In the genomic region with DNA sequence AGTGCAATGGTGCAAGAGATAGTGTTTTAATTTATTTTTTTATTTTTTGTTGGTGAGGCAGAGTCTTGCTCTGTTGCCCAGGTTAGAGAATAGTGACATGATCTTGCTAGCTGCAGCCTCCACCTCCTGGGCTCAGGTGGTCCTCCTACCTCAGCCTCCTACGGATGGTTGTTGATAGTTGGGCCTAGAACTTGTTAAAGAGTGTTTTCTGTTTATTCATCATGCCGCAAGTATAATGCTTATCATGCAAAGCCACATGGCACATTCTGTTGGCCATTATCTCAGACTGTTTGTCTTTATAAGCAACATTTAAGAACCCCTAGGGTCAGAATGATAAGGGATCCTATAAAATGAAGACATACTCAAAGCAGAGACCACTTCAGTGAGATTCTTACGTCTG, we compare ENCODE assay signal across 13 cellular contexts. TPM values are rescaled to one million over a fixed set of nuclear protein-coding genes. Genes with fewer than 3 reads are reported as not detected.
DNase-seq lines count a peak whose midpoint lies in the region; ATAC-seq and TF ChIP-seq lines count a peak whose summit lies in the region.
"Had no signal": no experiment of that assay in that cellular context is flagged by ENCODE, and none has a peak within 500 bp of the region (broad histone marks: within the 10 kb centered on the region; RNA-seq: fewer than 3 reads in every experiment).

No MANE protein-coding gene starts in this region.

- H3K27ac ChIP-seq in psoas muscle (no peak overlapping the region), aorta (ENCODE audit: low read depth in 1 of 2, low read length in 2 of 2) (no peak overlapping the region)

- H3K9me3 Mint-ChIP-seq in activated naive CD8-positive, alpha-beta T cell treated with anti-CD3 and anti-CD28 coated beads, Interleukin-2, amount 50 U/mL, for 24 hours = no peaks in the 10 kb centered on the region
- no peaks in the 10 kb centered on the region for H3K9me3 Mint-ChIP-seq in natural killer cell treated with Interleukin-12 subunit alpha and Interleukin-12 subunit beta and Interleukin-15 and Interleukin-18, amount 100 ng/mL, for 72 hours

- DNase-seq in LNCaP clone FGC (ENCODE audit: low read depth) (no peak), cerebellar nuclear complex (lab: John Stamatoyannopoulos, UW) (no peak), psoas muscle (no peak), aorta (no peak)
- DNase-seq in activated naive CD8-positive, alpha-beta T cell treated with anti-CD3 and anti-CD28 coated beads, Interleukin-2, amount 50 U/mL, for 24 hours = no peak
- no peak for DNase-seq in natural killer cell treated with Interleukin-12 subunit alpha and Interleukin-12 subunit beta and Interleukin-15 and Interleukin-18, amount 100 ng/mL, for 72 hours (ENCODE audit: low spot score)
- DNase-seq: EL, kidney, NCI-H1417 had no signal

- H3K4me3 Mint-ChIP-seq in activated naive CD8-positive, alpha-beta T cell treated with anti-CD3 and anti-CD28 coated beads, Interleukin-2, amount 50 U/mL, for 24 hours = peak overlapping the region; percentile 94
- peak overlapping the region; percentile 95 for H3K4me3 Mint-ChIP-seq in natural killer cell treated with Interleukin-12 subunit alpha and Interleukin-12 subunit beta and Interleukin-15 and Interleukin-18, amount 100 ng/mL, for 72 hours

- no peaks in the 10 kb centered on the region for H3K9me3 ChIP-seq in psoas muscle
- H3K9me3 ChIP-seq in aorta (ENCODE audit: control insufficient read depth, low read length) = no peaks in the 10 kb centered on the region

- intact Hi-C loops in psoas muscle (cut with DNase I) = loop anchor here (5.0 to 10.0 kb wide), 2 partner anchors 208 to 210 kb away; a partner anchor contains a TSS
- intact Hi-C loops in aorta (cut with DNase I) = loop anchor here (5.0 to 10.0 kb wide), 3 partner anchors 65 to 238 kb away; a partner anchor contains a TSS

- no peaks in the 10 kb centered on the region for H3K27me3 Mint-ChIP-seq in activated naive CD8-positive, alpha-beta T cell treated with anti-CD3 and anti-CD28 coated beads, Interleukin-2, amount 50 U/mL, for 24 hours
- H3K27me3 Mint-ChIP-seq in natural killer cell treated with Interleukin-12 subunit alpha and Interleukin-12 subunit beta and Interleukin-15 and Interleukin-18, amount 100 ng/mL, for 72 hours = no peaks in the 10 kb centered on the region

- no peak overlapping the region for H3K27ac Mint-ChIP-seq in activated naive CD8-positive, alpha-beta T cell treated with anti-CD3 and anti-CD28 coated beads, Interleukin-2, amount 50 U/mL, for 24 hours
- H3K27ac Mint-ChIP-seq in natural killer cell treated with Interleukin-12 subunit alpha and Interleukin-12 subunit beta and Interleukin-15 and Interleukin-18, amount 100 ng/mL, for 72 hours = peak overlapping the region; percentile 92 to 97

- H3K27me3 ChIP-seq in psoas muscle (ENCODE audit: insufficient read depth in 3 of 3, low read length in 2 of 3) (no peaks in the 10 kb centered on the region), aorta (ENCODE audit: control insufficient read depth in 1 of 2, insufficient read depth in 2 of 2, low read length in 1 of 2) (no peaks in the 10 kb centered on the region)

- H3K36me3 Mint-ChIP-seq in activated naive CD8-positive, alpha-beta T cell treated with anti-CD3 and anti-CD28 coated beads, Interleukin-2, amount 50 U/mL, for 24 hours (ENCODE audit: low read depth) = peaks cover 8% of the 10 kb centered on the region
- H3K36me3 Mint-ChIP-seq in natural killer cell treated with Interleukin-12 subunit alpha and Interleukin-12 subunit beta and Interleukin-15 and Interleukin-18, amount 100 ng/mL, for 72 hours = peaks cover 10% of the 10 kb centered on the region

- H3K36me3 ChIP-seq in psoas muscle (ENCODE audit: insufficient read depth in 1 of 2, low read depth in 1 of 2) = peaks cover 0 to 22% of the 10 kb centered on the region in 2 donors
- H3K36me3 ChIP-seq in aorta (ENCODE audit: control insufficient read depth in 1 of 2, insufficient read depth in 2 of 2, low read length in 1 of 2) = no peaks in the 10 kb centered on the region

- no peak for ATAC-seq in activated naive CD8-positive, alpha-beta T cell treated with anti-CD3 and anti-CD28 coated beads, Interleukin-2, amount 50 U/mL, for 24 hours
- ATAC-seq in natural killer cell treated with Interleukin-12 subunit alpha and Interleukin-12 subunit beta and Interleukin-15 and Interleukin-18, amount 100 ng/mL, for 72 hours = no peak
- ATAC-seq in psoas muscle (no peak), aorta (ENCODE audit: low FRiP score) (no peak), GM19351 (IDR thresholded peaks at IDR 0.05; ENCODE audit: unreplicated experiment) (no peak)
- ATAC-seq: activated CD4-positive, CD25-positive, alpha-beta regulatory T cell treated with anti-CD3 and anti-CD28 coated beads, Interleukin-2, amount 50 U/mL, for 24 hours; esophagus mucosa had no signal

- TF ChIP-seq CTCF in LNCaP clone FGC (IDR thresholded peaks at IDR 0.05; ENCODE audit: control insufficient read depth, extremely low read depth, insufficient read depth) (no peak), psoas muscle (IDR thresholded peaks at IDR 0.05) (no peak)

- peaks cover 46% of the 10 kb centered on the region for H3K4me1 Mint-ChIP-seq in activated naive CD8-positive, alpha-beta T cell treated with anti-CD3 and anti-CD28 coated beads, Interleukin-2, amount 50 U/mL, for 24 hours
- H3K4me1 Mint-ChIP-seq in natural killer cell treated with Interleukin-12 subunit alpha and Interleukin-12 subunit beta and Interleukin-15 and Interleukin-18, amount 100 ng/mL, for 72 hours (ENCODE audit: low read depth in 2 of 2) = peaks cover 34 to 43% of the 10 kb centered on the region in 2 donors

- WGBS in psoas muscle, 3 donors = 61 to 92% (median 70%) methylated on average over 3 of the region's 3 CpGs
- whole genome bisulfite sequencing in aorta, 2 donors = 55 to 67% methylated on average over 3 of the region's 3 CpGs

- H3K4me3 ChIP-seq in GM08714 (ENCODE audit: low read length) (peak overlapping the region; percentile 89), LNCaP clone FGC (ENCODE audit: low read depth, low read length) (peak overlapping the region; percentile 97), psoas muscle (no peak overlapping the region), aorta (ENCODE audit: low read length in 2 of 2) (no peak overlapping the region)

- H3K4me1 ChIP-seq in psoas muscle = peaks cover 17% of the 10 kb centered on the region
- peaks cover 0 to 7% of the 10 kb centered on the region in 2 donors for H3K4me1 ChIP-seq in aorta (ENCODE audit: control insufficient read depth in 1 of 2, insufficient read depth in 2 of 2, low read length in 2 of 2)

RNA-seq across cellular contexts. Expression of a gene that starts 1.7 kb away (rescaled TPM):
- 10 to 100 TPM; 64.8 to 76.5 TPM for total RNA-seq in natural killer cell treated with Interleukin-12 subunit alpha and Interleukin-12 subunit beta and Interleukin-15 and Interleukin-18, amount 100 ng/mL, for 72 hours
- total RNA-seq in psoas muscle (10 to 100 TPM; 31.2 to 41.7 (median 37.7) TPM), aorta (10 to 100 TPM; 38.1 to 39.2 TPM)
- polyA plus RNA-seq in psoas muscle (10 to 100 TPM; 11.1 to 32.1 (median 12.7) TPM), aorta (10 to 100 TPM in 1 of 2 donors, 1 to 10 TPM in 1; 3.0 to 10.2 TPM)

Comparison
In these comparisons a context has a peak if more than half of its experiments do, and no peak if none do; other contexts are left out.
1. H3K4me3 ChIP-seq: peak in GM08714 (single experiment) and LNCaP clone FGC (single experiment); none in psoas muscle (single experiment) and aorta (0 of 2).